ENCODE assay signal across 8 cellular contexts in the genomic region with DNA sequence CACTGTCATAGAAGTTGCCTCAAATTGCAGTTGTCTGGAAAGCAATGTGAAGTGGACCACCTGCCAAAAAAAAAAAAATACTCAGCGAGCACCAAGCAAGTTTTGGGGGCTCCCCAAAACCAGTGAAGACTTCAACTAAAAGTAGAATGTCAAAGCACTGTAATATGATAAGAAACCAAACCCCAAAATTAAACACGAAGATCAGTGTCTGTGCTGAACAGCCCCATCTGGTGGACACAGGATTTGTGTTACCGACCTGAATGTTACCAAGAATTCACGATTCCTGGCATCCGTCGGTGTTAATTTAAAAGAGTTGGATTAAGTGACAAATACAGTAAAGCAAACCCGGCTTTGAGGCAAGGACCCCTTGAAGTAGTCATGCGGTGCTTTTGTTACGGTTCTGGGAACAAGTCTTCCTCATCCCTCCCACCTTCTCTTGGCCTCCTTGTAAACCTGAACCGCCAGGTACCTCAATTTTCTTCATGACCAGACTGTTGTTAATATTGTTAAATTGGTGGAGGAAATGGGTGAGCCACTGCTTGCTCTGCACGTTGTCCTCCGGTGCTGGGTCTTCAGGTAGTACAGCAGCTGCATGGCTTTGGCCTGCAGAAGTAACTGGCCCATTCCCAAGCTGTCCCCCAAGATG. TPM values are rescaled to one million over a fixed set of nuclear protein-coding genes. Genes with fewer than 3 reads are reported as not detected.
DNase-seq lines count a peak whose midpoint lies in the region; ATAC-seq and TF ChIP-seq lines count a peak whose summit lies in the region.

No MANE protein-coding gene starts in this region.

- no peaks in the 10 kb centered on the region for H3K27me3 Mint-ChIP-seq in mesothelial cell of epicardium (ENCODE audit: low read depth)

- H3K27ac Mint-ChIP-seq in mesothelial cell of epicardium: no peak overlapping the region
- no peak overlapping the region for H3K27ac Mint-ChIP-seq in stimulated activated effector memory CD8-positive, alpha-beta T cell treated with anti-CD3 and anti-CD28 coated beads, Interleukin-12 subunit alpha, Interleukin-12 subunit beta, amount 100 ng/mL, for 72 hours

- H3K27ac ChIP-seq in effector memory CD4-positive, alpha-beta T cell (ENCODE audit: insufficient read depth, low read length, poor library complexity, severe bottlenecking): no peak overlapping the region

- DNase-seq in NCI-H2081 (lab: John Stamatoyannopoulos, UW) (peak; percentile 18 to 21), NCI-H2081 treated with DMSO at 0.1 percent for 48 hours (lab: John Stamatoyannopoulos, UW) (no peak), NB4 (ENCODE audit: low read depth) (peak; percentile 60), mesothelial cell of epicardium (ENCODE audit: low spot score in 2 of 2, unreplicated experiment in 2 of 2) (no peak), GDM1 (lab: John Stamatoyannopoulos, UW) (no peak)
- peak; percentile 4 to 41 for DNase-seq in activated CD4-positive, alpha-beta T cell treated with anti-CD3 and anti-CD28 coated beads, Interleukin-2, amount 50 U/mL, for 24 hours (ENCODE audit: low read depth in 1 of 2, low spot score in 1 of 2)
- DNase-seq in effector memory CD4-positive, alpha-beta T cell: peak in 2 of 3 donors; percentile 19 to 30
- peak; percentile 30 to 78 for DNase-seq in stimulated activated effector memory CD8-positive, alpha-beta T cell treated with anti-CD3 and anti-CD28 coated beads, Interleukin-12 subunit alpha, Interleukin-12 subunit beta, amount 100 ng/mL, for 72 hours (ENCODE audit: low spot score in 2 of 2)

- peaks cover 8% of the 10 kb centered on the region for H3K36me3 Mint-ChIP-seq in mesothelial cell of epicardium
- H3K36me3 Mint-ChIP-seq in stimulated activated effector memory CD8-positive, alpha-beta T cell treated with anti-CD3 and anti-CD28 coated beads, Interleukin-12 subunit alpha, Interleukin-12 subunit beta, amount 100 ng/mL, for 72 hours: no peaks in the 10 kb centered on the region

- ATAC-seq in stimulated activated effector memory CD8-positive, alpha-beta T cell treated with anti-CD3 and anti-CD28 coated beads, Interleukin-12 subunit alpha, Interleukin-12 subunit beta, amount 100 ng/mL, for 72 hours: peak; percentile 63

- no peak overlapping the region for H3K4me3 Mint-ChIP-seq in mesothelial cell of epicardium
- H3K4me3 Mint-ChIP-seq in stimulated activated effector memory CD8-positive, alpha-beta T cell treated with anti-CD3 and anti-CD28 coated beads, Interleukin-12 subunit alpha, Interleukin-12 subunit beta, amount 100 ng/mL, for 72 hours: peak overlapping the region; percentile 69

- TF ChIP-seq POLR2A in NB4 (IDR thresholded peaks at IDR 0.05; ENCODE audit: extremely low read depth, insufficient read length): no peak

- H3K9me3 Mint-ChIP-seq in mesothelial cell of epicardium: peaks cover 8% of the 10 kb centered on the region
- no peaks in the 10 kb centered on the region for H3K9me3 Mint-ChIP-seq in stimulated activated effector memory CD8-positive, alpha-beta T cell treated with anti-CD3 and anti-CD28 coated beads, Interleukin-12 subunit alpha, Interleukin-12 subunit beta, amount 100 ng/mL, for 72 hours

- H3K27me3 ChIP-seq in effector memory CD4-positive, alpha-beta T cell (replicated peaks; ENCODE audit: control insufficient read depth, insufficient read depth, low read length, poor library complexity, severe bottlenecking): no peaks in the 10 kb centered on the region

- no peak overlapping the region for H3K4me3 ChIP-seq in NB4 (ENCODE audit: low read depth, low read length)
- no peak overlapping the region for H3K4me3 ChIP-seq in effector memory CD4-positive, alpha-beta T cell (ENCODE audit: insufficient read depth, low read depth, low read length, poor library complexity, severe bottlenecking)

- H3K4me1 Mint-ChIP-seq in mesothelial cell of epicardium: peaks cover 7% of the 10 kb centered on the region
- H3K4me1 Mint-ChIP-seq in stimulated activated effector memory CD8-positive, alpha-beta T cell treated with anti-CD3 and anti-CD28 coated beads, Interleukin-12 subunit alpha, Interleukin-12 subunit beta, amount 100 ng/mL, for 72 hours: peaks cover 13% of the 10 kb centered on the region

- H3K9me3 ChIP-seq in effector memory CD4-positive, alpha-beta T cell (ENCODE audit: control insufficient read depth, low read length): no peaks in the 10 kb centered on the region

- H3K4me1 ChIP-seq in effector memory CD4-positive, alpha-beta T cell (ENCODE audit: control insufficient read depth, insufficient read depth, low read length, poor library complexity, severe bottlenecking): peaks cover 6% of the 10 kb centered on the region

- TF ChIP-seq CTCF in NB4 (IDR thresholded peaks at IDR 0.05; ENCODE audit: low read depth, low read length) (peak; percentile 65), mesothelial cell of epicardium (IDR thresholded peaks at IDR 0.05; ENCODE audit: unreplicated experiment) (peak; percentile 63)

- H3K36me3 ChIP-seq in effector memory CD4-positive, alpha-beta T cell (ENCODE audit: control insufficient read depth, insufficient read depth, low read length): no peaks in the 10 kb centered on the region

RNA-seq across cellular contexts. Expression of a gene that starts 31.3 kb away (rescaled TPM):
- 120 to 124 TPM (median 123 TPM) in 3 replicates for total RNA-seq in mesothelial cell of epicardium

RNA-seq across cellular contexts. Expression of a gene that starts 33.7 kb away (rescaled TPM):
- 27.4 to 29.9 TPM (median 29.7 TPM) in 3 replicates for total RNA-seq in mesothelial cell of epicardium

RNA-seq across cellular contexts. Expression of a gene that starts 57.3 kb away (rescaled TPM):
- 44.0 to 47.0 TPM (median 45.4 TPM) in 3 replicates for total RNA-seq in mesothelial cell of epicardium

RNA-seq across cellular contexts. Expression of a gene that starts 59.9 kb away (rescaled TPM):
- total RNA-seq in mesothelial cell of epicardium: 44.9 to 47.7 TPM (median 47.3 TPM) in 3 replicates

Comparison
In these comparisons a context has a peak if more than half of its experiments do, and no peak if none do; other contexts are left out.
1. DNase-seq: peak in NCI-H2081 (2 of 2), NB4 (single experiment), activated CD4-positive, alpha-beta T cell treated with anti-CD3 and anti-CD28 coated beads, Interleukin-2, amount 50 U/mL, for 24 hours (2 of 2), effector memory CD4-positive, alpha-beta T cell (2 of 3) and stimulated activated effector memory CD8-positive, alpha-beta T cell treated with anti-CD3 and anti-CD28 coated beads, Interleukin-12 subunit alpha, Interleukin-12 subunit beta, amount 100 ng/mL, for 72 hours (2 of 2); none in NCI-H2081 treated with DMSO at 0.1 percent for 48 hours (single experiment), mesothelial cell of epicardium (0 of 2) and GDM1 (single experiment).